21 cellular contexts compared by ENCODE assay signal in genomic region chr5:88870280-88870679, GRCh38.
"Had no signal": no experiment of that assay in that cellular context is flagged by ENCODE, and none has a peak within 500 bp of the region (broad histone marks: within the 10 kb centered on the region; RNA-seq: fewer than 3 reads in every experiment).

No MANE protein-coding gene starts in this region.

- ATAC-seq: activated naive CD4-positive, alpha-beta T cell treated with anti-CD3 and anti-CD28 coated beads, Interleukin-2, amount 50 U/mL, for 72 hours; foreskin keratinocyte; lower lobe of right lung; naive thymus-derived CD8-positive, alpha-beta T cell; pancreas; right lobe of liver; stimulated activated memory B cell treated with anti-CD40 and anti-IgM and Interleukin-4, amounts not matched to agents 10 μg/mL and 1 μg/mL and 100 μg/mL, for 72 hours had no signal

- H3K4me3 ChIP-seq: adrenal gland, lower lobe of right lung, pancreas, right lobe of liver, smooth muscle cell had no signal

- H3K4me3 Mint-ChIP-seq: activated T-helper 1 cell treated with anti-CD3 and anti-CD28 coated beads, Interleukin-12 subunit alpha, Interleukin-12 subunit beta, Interleukin-2, Interleukin-4 antibody, amounts not matched to agents 30 ng/mL and 10 ng/mL and 1 ng/mL, durations not matched to agents 14 hours and 24 hours and 36 hours; endodermal cell; naive thymus-derived CD8-positive, alpha-beta T cell; stimulated activated memory B cell treated with anti-CD40 and anti-IgM and Interleukin-4, amounts not matched to agents 10 μg/mL and 1 μg/mL and 100 μg/mL, for 72 hours; T-helper 1 cell treated with Interleukin-12 subunit alpha and Interleukin-12 subunit beta and Interleukin-4 antibody, amounts not matched to agents 30 μg/mL and 1 μg/mL, for 36 hours had no signal

- H3K27ac ChIP-seq: adrenal gland, epithelial cell of prostate, foreskin keratinocyte, lower lobe of right lung, pancreas, right lobe of liver, WERI-Rb-1 had no signal

- H3K9me3 ChIP-seq: lower lobe of right lung, pancreas, right lobe of liver had no signal

- H3K36me3 Mint-ChIP-seq: activated naive CD4-positive, alpha-beta T cell treated with anti-CD3 and anti-CD28 coated beads, Interleukin-2, amount 50 U/mL, for 72 hours; naive thymus-derived CD8-positive, alpha-beta T cell had no signal

- H3K27ac Mint-ChIP-seq: activated naive CD4-positive, alpha-beta T cell treated with anti-CD3 and anti-CD28 coated beads, Interleukin-2, amount 50 U/mL, for 72 hours; activated T-helper 1 cell treated with anti-CD3 and anti-CD28 coated beads, Interleukin-12 subunit alpha, Interleukin-12 subunit beta, Interleukin-2, Interleukin-4 antibody, amounts not matched to agents 30 ng/mL and 10 ng/mL and 1 ng/mL, durations not matched to agents 14 hours and 24 hours and 36 hours; endodermal cell; naive thymus-derived CD8-positive, alpha-beta T cell; stimulated activated memory B cell treated with anti-CD40 and anti-IgM and Interleukin-4, amounts not matched to agents 10 μg/mL and 1 μg/mL and 100 μg/mL, for 72 hours; T-helper 1 cell treated with Interleukin-12 subunit alpha and Interleukin-12 subunit beta and Interleukin-4 antibody, amounts not matched to agents 30 μg/mL and 1 μg/mL, for 36 hours had no signal

- H3K36me3 ChIP-seq: adrenal gland, lower lobe of right lung, pancreas, right lobe of liver, WERI-Rb-1 had no signal

- H3K9me3 Mint-ChIP-seq: activated T-helper 1 cell treated with anti-CD3 and anti-CD28 coated beads, Interleukin-12 subunit alpha, Interleukin-12 subunit beta, Interleukin-2, Interleukin-4 antibody, amounts not matched to agents 30 ng/mL and 10 ng/mL and 1 ng/mL, durations not matched to agents 14 hours and 24 hours and 36 hours; endodermal cell; naive thymus-derived CD8-positive, alpha-beta T cell; stimulated activated memory B cell treated with anti-CD40 and anti-IgM and Interleukin-4, amounts not matched to agents 10 μg/mL and 1 μg/mL and 100 μg/mL, for 72 hours; T-helper 1 cell treated with Interleukin-12 subunit alpha and Interleukin-12 subunit beta and Interleukin-4 antibody, amounts not matched to agents 30 μg/mL and 1 μg/mL, for 36 hours had no signal

- H3K4me1 ChIP-seq: foreskin keratinocyte, pancreas, right lobe of liver had no signal

- H3K27me3 Mint-ChIP-seq: stimulated activated memory B cell treated with anti-CD40 and anti-IgM and Interleukin-4, amounts not matched to agents 10 μg/mL and 1 μg/mL and 100 μg/mL, for 72 hours had no signal

- H3K27me3 ChIP-seq: adrenal gland, foreskin keratinocyte, right lobe of liver had no signal

- DNase-seq: activated CD4-positive, alpha-beta T cell treated with anti-CD3 and anti-CD28 coated beads, Interleukin-2, amount 50 U/mL, for 48 hours; activated gamma-delta T cell treated with Interleukin-2 at 50 U/mL for 16 hours; adrenal gland; endodermal cell; foreskin keratinocyte; hypothalamus; islet precursor cell; lower lobe of right lung; naive thymus-derived CD8-positive, alpha-beta T cell; pancreas; right lobe of liver; stimulated activated CD4-positive, alpha-beta T cell treated with anti-CD3 and anti-CD28 coated beads, Interleukin-4, amount 100 ng/mL, for 4 hours; WERI-Rb-1 had no signal

- FAIRE-seq: astrocyte, bronchial epithelial cell had no signal
